In genomic region chr4:10196191-10196590, GRCh38 we compare ENCODE assay signal across 20 cellular contexts.
"Had no signal": no experiment of that assay in that cellular context is flagged by ENCODE, and none has a peak within 500 bp of the region (broad histone marks: within the 10 kb centered on the region; RNA-seq: fewer than 3 reads in every experiment).

No MANE protein-coding gene starts in this region.

- H3K27ac ChIP-seq: VCaP had no signal

- H3K27me3 Mint-ChIP-seq: activated CD4-positive, alpha-beta memory T cell treated with anti-CD3 and anti-CD28 coated beads for 36 hours; activated naive CD8-positive, alpha-beta T cell treated with anti-CD3 and anti-CD28 coated beads for 36 hours had no signal

- H3K4me3 Mint-ChIP-seq: activated CD4-positive, alpha-beta memory T cell treated with anti-CD3 and anti-CD28 coated beads for 36 hours; activated CD4-positive, alpha-beta T cell treated with anti-CD3 and anti-CD28 coated beads, Interleukin-2, amount 10 ng/mL, durations not matched to agents 7 days and 5 days; activated naive CD4-positive, alpha-beta T cell treated with anti-CD3 and anti-CD28 coated beads, Interleukin-2, amount 10 ng/mL, durations not matched to agents 7 days and 5 days; activated naive CD8-positive, alpha-beta T cell treated with anti-CD3 and anti-CD28 coated beads for 36 hours; activated T-cell treated with anti-CD3 and anti-CD28 coated beads, Interleukin-2, amount 50 U/mL, for 4 hours; T-cell had no signal

- DNase-seq: activated CD4-positive, alpha-beta memory T cell treated with anti-CD3 and anti-CD28 coated beads for 36 hours; activated CD4-positive, alpha-beta T cell treated with anti-CD3 and anti-CD28 coated beads, Interleukin-2, amount 10 ng/mL, durations not matched to agents 7 days and 5 days; activated CD4-positive, CD25-positive, alpha-beta regulatory T cell; activated CD8-positive, alpha-beta memory T cell treated with anti-CD3 and anti-CD28 coated beads for 24 hours; activated gamma-delta T cell; activated naive CD4-positive, alpha-beta T cell treated with anti-CD3 and anti-CD28 coated beads, Interleukin-2, amount 10 ng/mL, durations not matched to agents 7 days and 5 days; activated naive CD8-positive, alpha-beta T cell treated with anti-CD3 and anti-CD28 coated beads for 36 hours; activated T-cell treated with anti-CD3 and anti-CD28 coated beads, Interleukin-2, amount 50 U/mL, for 4 hours; cerebellar nuclear complex; NCI-H1048; NCI-H146; NCI-H187 treated with DMSO at 0.1 percent for 48 hours; NCI-H2081 treated with DMSO at 0.1 percent for 48 hours; NCI-H446; NCI-H524; PC-3; SHP77 treated with DMSO at 0.1 percent for 48 hours; T-cell; T-helper 2 cell had no signal

- H3K4me1 Mint-ChIP-seq: activated CD4-positive, alpha-beta T cell treated with anti-CD3 and anti-CD28 coated beads, Interleukin-2, amount 10 ng/mL, durations not matched to agents 7 days and 5 days; activated naive CD4-positive, alpha-beta T cell treated with anti-CD3 and anti-CD28 coated beads, Interleukin-2, amount 10 ng/mL, durations not matched to agents 7 days and 5 days; activated naive CD8-positive, alpha-beta T cell treated with anti-CD3 and anti-CD28 coated beads for 36 hours; T-cell had no signal

- H3K27ac Mint-ChIP-seq: activated CD4-positive, alpha-beta memory T cell treated with anti-CD3 and anti-CD28 coated beads for 36 hours; activated CD4-positive, alpha-beta T cell treated with anti-CD3 and anti-CD28 coated beads, Interleukin-2, amount 10 ng/mL, durations not matched to agents 7 days and 5 days; activated naive CD4-positive, alpha-beta T cell treated with anti-CD3 and anti-CD28 coated beads, Interleukin-2, amount 10 ng/mL, durations not matched to agents 7 days and 5 days; activated naive CD8-positive, alpha-beta T cell treated with anti-CD3 and anti-CD28 coated beads for 36 hours; T-cell had no signal

- H3K36me3 Mint-ChIP-seq: activated CD4-positive, alpha-beta memory T cell treated with anti-CD3 and anti-CD28 coated beads for 36 hours; activated naive CD4-positive, alpha-beta T cell treated with anti-CD3 and anti-CD28 coated beads, Interleukin-2, amount 10 ng/mL, durations not matched to agents 7 days and 5 days; activated naive CD8-positive, alpha-beta T cell treated with anti-CD3 and anti-CD28 coated beads for 36 hours; T-cell had no signal

- ATAC-seq: activated T-cell treated with anti-CD3 and anti-CD28 coated beads, Interleukin-2, amount 50 U/mL, for 4 hours; PC-3; T-cell had no signal

- H3K9me3 Mint-ChIP-seq: activated CD4-positive, alpha-beta memory T cell treated with anti-CD3 and anti-CD28 coated beads for 36 hours; activated CD4-positive, alpha-beta T cell treated with anti-CD3 and anti-CD28 coated beads, Interleukin-2, amount 10 ng/mL, durations not matched to agents 7 days and 5 days; activated naive CD8-positive, alpha-beta T cell treated with anti-CD3 and anti-CD28 coated beads for 36 hours; T-cell had no signal
